In the genomic region with DNA sequence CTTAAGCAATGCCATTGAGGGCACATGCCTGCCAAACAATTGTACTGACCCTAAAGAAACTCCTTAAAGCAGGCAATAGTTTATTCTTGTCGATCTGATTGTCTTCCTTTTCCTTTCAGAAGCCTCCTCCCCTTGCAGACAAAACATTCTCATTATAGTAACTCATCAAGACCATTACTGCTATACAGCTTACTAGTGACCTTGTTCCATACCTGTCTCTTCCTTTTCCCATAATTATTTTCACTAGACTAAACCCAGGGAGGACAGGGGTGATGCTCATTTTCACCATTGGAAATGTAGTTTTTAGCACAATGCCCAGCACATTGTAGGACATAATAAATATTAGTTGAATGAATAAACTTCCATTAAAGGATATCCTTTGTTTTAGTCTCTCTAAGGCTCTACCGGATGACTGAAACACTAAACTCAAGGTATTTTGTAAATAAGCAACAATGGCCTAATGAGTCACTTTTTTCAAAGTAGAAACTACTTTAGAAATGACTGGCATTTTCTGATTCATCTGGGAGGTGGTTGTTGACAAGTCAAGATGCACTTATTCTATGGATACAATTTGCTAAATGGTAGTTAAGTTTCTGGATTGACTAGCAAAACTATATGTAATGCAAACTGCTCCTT, we compare ENCODE assay signal across 1 cellular context.
TF ChIP-seq lines count a peak whose summit lies in the region.

No MANE protein-coding gene starts in this region.

TF ChIP-seq in endothelial cell of umbilical vein, 7 proteins besides CTCF, POLR2A, EP300 and RAD21:
- TF ChIP-seq, protein P1, sequence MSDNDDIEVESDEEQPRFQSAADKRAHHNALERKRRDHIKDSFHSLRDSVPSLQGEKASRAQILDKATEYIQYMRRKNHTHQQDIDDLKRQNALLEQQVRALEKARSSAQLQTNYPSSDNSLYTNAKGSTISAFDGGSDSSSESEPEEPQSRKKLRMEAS (IDR thresholded peaks at IDR 0.05; ENCODE audit: insufficient read depth, insufficient read length), result no peak
- TF ChIP-seq GATA2 (IDR thresholded peaks at IDR 0.05; ENCODE audit: insufficient read depth, insufficient read length, low read depth, low read length) (no peak), MYC (IDR thresholded peaks at IDR 0.05; ENCODE audit: low read depth, low read length) (no peak), EZH2 (IDR thresholded peaks at IDR 0.05; ENCODE audit: borderline replicate concordance, low read depth, low read length, severe bottlenecking) (no peak), JUN (IDR thresholded peaks at IDR 0.05; ENCODE audit: borderline replicate concordance, insufficient read depth, insufficient read length, low read depth) (peak; percentile 73), POLR2AphosphoS5 (IDR thresholded peaks at IDR 0.05; ENCODE audit: insufficient read depth, low read depth, low read length) (no peak), FOS (IDR thresholded peaks at IDR 0.05; ENCODE audit: borderline replicate concordance, insufficient read depth, low read length) (peak; percentile 83)
